Comparison of ENCODE assay signal across 11 cellular contexts in the genomic region with DNA sequence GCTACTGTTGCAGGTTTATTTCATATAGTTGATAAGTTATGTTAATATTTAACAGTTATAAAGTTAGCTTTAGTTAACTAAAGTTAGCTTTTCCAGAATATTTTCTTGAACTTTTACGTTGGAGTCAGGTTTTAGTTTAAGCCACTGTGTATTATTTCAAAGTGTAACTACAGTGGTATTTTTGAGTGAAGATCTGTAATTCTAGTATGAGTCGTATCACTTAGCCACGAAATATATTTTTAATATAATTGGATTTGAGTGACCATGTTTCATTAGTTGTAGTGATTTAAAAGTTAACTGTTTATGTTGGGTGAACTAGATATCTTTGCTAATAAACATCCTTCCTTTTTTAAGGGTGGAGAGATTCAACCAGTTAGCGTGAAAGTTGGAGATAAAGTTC. TPM values are rescaled to one million over a fixed set of nuclear protein-coding genes. Genes with fewer than 3 reads are reported as not detected.
DNase-seq lines count a peak whose midpoint lies in the region; ATAC-seq and TF ChIP-seq lines count a peak whose summit lies in the region.
"Had no signal": no experiment of that assay in that cellular context is flagged by ENCODE, and none has a peak within 500 bp of the region (broad histone marks: within the 10 kb centered on the region; RNA-seq: fewer than 3 reads in every experiment).

No MANE protein-coding gene starts in this region.

- no peak for TF ChIP-seq CTCF in cardiac muscle cell (IDR thresholded peaks at IDR 0.05; ENCODE audit: low read depth, low read length)
- TF ChIP-seq CTCF in vagina (IDR thresholded peaks at IDR 0.05), result no peak

- intact Hi-C loops in left cardiac atrium (cut with DNase I), result no loop called here
- intact Hi-C loops in activated CD4-positive, alpha-beta memory T cell treated with anti-CD3 and anti-CD28 coated beads for 36 hours (cut with micrococcal nuclease), result loop anchor here (5.0 kb wide), 4 partner anchors 275 to 1335 kb away; a partner anchor contains a TSS
- intact Hi-C loops in vagina (cut with DNase I), result loop anchor here (5.0 to 10.0 kb wide), 2 partner anchors 50 to 202 kb away; a partner anchor contains a TSS
- intact Hi-C loops in posterior cingulate gyrus (cut with DNase I), result no loop called here

- TF ChIP-seq POLR2A in vagina (IDR thresholded peaks at IDR 0.05), result no peak

- no peaks in the 10 kb centered on the region for H3K27me3 Mint-ChIP-seq in activated CD4-positive, alpha-beta memory T cell treated with anti-CD3 and anti-CD28 coated beads for 36 hours
- H3K27me3 Mint-ChIP-seq in immature natural killer cell (ENCODE audit: low read depth in 3 of 3), result peaks cover 5 to 17% (median 13%) of the 10 kb centered on the region in 3 donors

- H3K9me3 Mint-ChIP-seq in activated CD4-positive, alpha-beta memory T cell treated with anti-CD3 and anti-CD28 coated beads for 36 hours, result no peaks in the 10 kb centered on the region
- H3K9me3 Mint-ChIP-seq in immature natural killer cell, result no peaks in the 10 kb centered on the region

- DNase-seq in cardiac muscle cell (ENCODE audit: low read depth in 1 of 2, low spot score in 1 of 2) (no peak), left cardiac atrium (no peak), immature natural killer cell (no peak), vagina (ENCODE audit: extremely low spot score in 2 of 2) (no peak), kidney tubule cell (ENCODE audit: low spot score) (no peak), posterior cingulate gyrus (no peak)
- DNase-seq in activated CD4-positive, alpha-beta memory T cell treated with anti-CD3 and anti-CD28 coated beads for 36 hours, result no peak
- DNase-seq: KG1, NCI-H446 treated with DMSO at 0.1 percent for 48 hours had no signal

- POLR2A ChIA-PET in activated CD4-positive, alpha-beta memory T cell treated with anti-CD3 and anti-CD28 coated beads for 36 hours (lab: Charles Lee), result interaction anchor here (0.6 to 7.6 kb wide), 2 partner anchors 12 to 70 kb away, joined by 4 to 76 read pairs; a partner anchor contains a TSS

- H3K27ac ChIP-seq in cardiac muscle cell, result peak overlapping the region; percentile 31
- H3K27ac ChIP-seq in vagina, result peak overlapping the region; percentile 100
- H3K27ac ChIP-seq: SJSA1 had no signal

- peak overlapping the region; percentile 97 for H3K27ac Mint-ChIP-seq in activated CD4-positive, alpha-beta memory T cell treated with anti-CD3 and anti-CD28 coated beads for 36 hours
- peak overlapping the region in 5 of 6 donors; percentile 17 to 79 (median 61) for H3K27ac Mint-ChIP-seq in immature natural killer cell

- H3K36me3 ChIP-seq in cardiac muscle cell (peaks cover 16% of the 10 kb centered on the region), vagina (peaks cover 0 to 10% of the 10 kb centered on the region in 2 donors)

- H3K9me3 ChIP-seq in cardiac muscle cell (ENCODE audit: low read depth) (no peaks in the 10 kb centered on the region), vagina (no peaks in the 10 kb centered on the region)
- H3K9me3 ChIP-seq: SJSA1 had no signal

- peaks cover 14% of the 10 kb centered on the region for H3K4me1 ChIP-seq in cardiac muscle cell (ENCODE audit: low read depth)
- H3K4me1 ChIP-seq in vagina, result peaks cover 30% of the 10 kb centered on the region

- H3K27me3 ChIP-seq in cardiac muscle cell (no peaks in the 10 kb centered on the region), vagina (no peaks in the 10 kb centered on the region)
- H3K27me3 ChIP-seq: SJSA1 had no signal

- H3K4me3 Mint-ChIP-seq in activated CD4-positive, alpha-beta memory T cell treated with anti-CD3 and anti-CD28 coated beads for 36 hours, result peak overlapping the region; percentile 97
- peak overlapping the region in 3 of 5 donors; percentile 11 to 97 (median 60) for H3K4me3 Mint-ChIP-seq in immature natural killer cell

- peaks cover 58% of the 10 kb centered on the region for H3K36me3 Mint-ChIP-seq in activated CD4-positive, alpha-beta memory T cell treated with anti-CD3 and anti-CD28 coated beads for 36 hours
- peaks cover 0 to 4% (median 2%) of the 10 kb centered on the region in 3 donors for H3K36me3 Mint-ChIP-seq in immature natural killer cell

- peaks cover 32% of the 10 kb centered on the region for H3K4me1 Mint-ChIP-seq in activated CD4-positive, alpha-beta memory T cell treated with anti-CD3 and anti-CD28 coated beads for 36 hours (ENCODE audit: low read depth)
- H3K4me1 Mint-ChIP-seq in immature natural killer cell, result peaks cover 40 to 41% of the 10 kb centered on the region in 2 donors

- ATAC-seq in left cardiac atrium, result no peak
- no peak for ATAC-seq in HG03108 (IDR thresholded peaks at IDR 0.05; ENCODE audit: unreplicated experiment)

- CTCF ChIA-PET in activated CD4-positive, alpha-beta memory T cell treated with anti-CD3 and anti-CD28 coated beads for 36 hours (lab: Charles Lee), result interaction anchor here (1.3 to 1.4 kb wide), 3 partner anchors 11 to 14 kb away, joined by 3 to 8 read pairs (median 6); a partner anchor contains a TSS

- H3K4me3 ChIP-seq in cardiac muscle cell, result peak overlapping the region; percentile 58
- no peak overlapping the region for H3K4me3 ChIP-seq in vagina
- H3K4me3 ChIP-seq: SJSA1 had no signal

RNA-seq across cellular contexts. Expression of a gene that starts 2.5 kb away (rescaled TPM):
- total RNA-seq in cardiac muscle cell (175 and 369 TPM in 2 replicates), left cardiac atrium (100 to 1,000 TPM; 111 to 117 TPM), vagina (39.0 TPM)
- polyA plus RNA-seq in cardiac muscle cell (481 and 620 TPM in 2 replicates), immature natural killer cell (10 to 100 TPM; 60.2 to 96.7 (median 93.7) TPM)
- total RNA-seq in activated CD4-positive, alpha-beta memory T cell treated with anti-CD3 and anti-CD28 coated beads for 36 hours, result 100 to 1,000 TPM; 282 to 283 TPM

RNA-seq across cellular contexts. Expression of a gene that starts 3.0 kb away (rescaled TPM):
- 319 and 371 TPM in 2 replicates for total RNA-seq in cardiac muscle cell
- polyA plus RNA-seq in cardiac muscle cell, result 484 and 551 TPM in 2 replicates
- 100 to 1,000 TPM; 164 to 166 TPM for total RNA-seq in left cardiac atrium
- total RNA-seq in activated CD4-positive, alpha-beta memory T cell treated with anti-CD3 and anti-CD28 coated beads for 36 hours, result 100 to 1,000 TPM; 839 to 853 TPM
- polyA plus RNA-seq in immature natural killer cell, result 10 to 100 TPM; 50.7 to 77.3 (median 52.2) TPM
- 127 TPM for total RNA-seq in vagina

RNA-seq across cellular contexts. Expression of a gene that starts 13.2 kb away (rescaled TPM):
- 26.4 and 33.0 TPM in 2 replicates for total RNA-seq in cardiac muscle cell
- 96.4 and 115 TPM in 2 replicates for polyA plus RNA-seq in cardiac muscle cell
- total RNA-seq in left cardiac atrium, result 10 to 100 TPM; 19.8 to 32.6 TPM
- 10 to 100 TPM; 18.9 to 19.5 TPM for total RNA-seq in activated CD4-positive, alpha-beta memory T cell treated with anti-CD3 and anti-CD28 coated beads for 36 hours
- polyA plus RNA-seq in immature natural killer cell, result 10 to 100 TPM; 33.5 to 56.0 (median 33.9) TPM
- total RNA-seq in vagina, result 24.3 TPM

RNA-seq across cellular contexts. Expression of a gene that starts 49.3 kb away (rescaled TPM):
- total RNA-seq in cardiac muscle cell (7.3 and 18.5 TPM in 2 replicates), left cardiac atrium (10 to 100 TPM; 23.0 to 43.4 TPM), vagina (28.5 TPM)
- polyA plus RNA-seq in cardiac muscle cell (24.5 and 24.9 TPM in 2 replicates), immature natural killer cell (10 to 100 TPM; 49.4 to 80.9 (median 56.6) TPM)
- 10 to 100 TPM; 21.5 TPM for total RNA-seq in activated CD4-positive, alpha-beta memory T cell treated with anti-CD3 and anti-CD28 coated beads for 36 hours

Comparison
In these comparisons a context has a peak if more than half of its experiments do, and no peak if none do; other contexts are left out.
1. intact Hi-C loops: an anchor here in activated CD4-positive, alpha-beta memory T cell treated with anti-CD3 and anti-CD28 coated beads for 36 hours (5.0 kb wide) and vagina (5.0 to 10.0 kb wide); none called in left cardiac atrium and posterior cingulate gyrus.